13 cellular contexts compared by ENCODE assay signal in genomic region chr2:45653584-45653983, GRCh38. TPM values are rescaled to one million over a fixed set of nuclear protein-coding genes. Genes with fewer than 3 reads are reported as not detected.
DNase-seq lines count a peak whose midpoint lies in the region; ATAC-seq and TF ChIP-seq lines count a peak whose summit lies in the region.
"Had no signal": no experiment of that assay in that cellular context is flagged by ENCODE, and none has a peak within 500 bp of the region (broad histone marks: within the 10 kb centered on the region; RNA-seq: fewer than 3 reads in every experiment).

No MANE protein-coding gene starts in this region.

- H3K79me2 ChIP-seq in SK-N-SH (ENCODE audit: insufficient read depth), result peaks cover 46% of the 10 kb centered on the region
- peaks cover 73% of the 10 kb centered on the region for H3K79me2 ChIP-seq in smooth muscle cell (ENCODE audit: low read depth)

- H3K9me3 ChIP-seq in SK-N-SH (no peaks in the 10 kb centered on the region), smooth muscle cell (replicated peaks; ENCODE audit: low read depth) (no peaks in the 10 kb centered on the region)
- H3K9me3 ChIP-seq: A549, body of pancreas had no signal

- H3K4me3 ChIP-seq in SK-N-SH (ENCODE audit: low read depth in 2 of 2, low read length in 1 of 2) (no peak overlapping the region), foreskin fibroblast (ENCODE audit: low read depth in 1 of 2, low read length in 2 of 2) (peak overlapping the region; percentile 75 to 88), smooth muscle cell (peak overlapping the region; percentile 73)
- H3K4me3 ChIP-seq: A549, body of pancreas had no signal

- TF ChIP-seq CTCF in SK-N-SH (IDR thresholded peaks at IDR 0.05) (no peak), foreskin fibroblast (IDR thresholded peaks at IDR 0.05; ENCODE audit: low read depth, low read length) (no peak), smooth muscle cell (IDR thresholded peaks at IDR 0.05; ENCODE audit: borderline replicate concordance, insufficient read depth, poor library complexity, severe bottlenecking) (no peak)

- no peak for ATAC-seq in SK-N-SH treated with all-trans-retinoic acid at 6 μM for 48 hours
- ATAC-seq in GM21367 (IDR thresholded peaks at IDR 0.05; ENCODE audit: unreplicated experiment), result no peak
- ATAC-seq in HG02970 (IDR thresholded peaks at IDR 0.05; ENCODE audit: low FRiP score, unreplicated experiment), result no peak
- ATAC-seq in GM18867 (IDR thresholded peaks at IDR 0.05; ENCODE audit: unreplicated experiment), result no peak
- ATAC-seq: A549, body of pancreas had no signal

- TF ChIP-seq EP300 in SK-N-SH (IDR thresholded peaks at IDR 0.05; ENCODE audit: borderline replicate concordance in 1 of 2, low read depth in 1 of 2, low read length in 1 of 2), result no peak

- H3K27me3 ChIP-seq in SK-N-SH (ENCODE audit: insufficient read depth), result no peaks in the 10 kb centered on the region
- no peaks in the 10 kb centered on the region for H3K27me3 ChIP-seq in smooth muscle cell (ENCODE audit: low read depth)
- H3K27me3 ChIP-seq: body of pancreas had no signal

- 94% methylated on average over 3 of the region's 3 CpGs for WGBS in SK-N-SH (ENCODE audit: low lambda C conversion rate)
- 25% methylated on average over 3 of the region's 3 CpGs for WGBS in smooth muscle cell (ENCODE audit: low lambda C conversion rate)

- H4K20me1 ChIP-seq in SK-N-SH (ENCODE audit: insufficient read depth) (no peaks in the 10 kb centered on the region), smooth muscle cell (ENCODE audit: low read depth) (peaks cover 63% of the 10 kb centered on the region)

- H3K27ac ChIP-seq in SK-N-SH (ENCODE audit: low read depth in 2 of 2, low read length in 1 of 2) (no peak overlapping the region), smooth muscle cell (ENCODE audit: low read depth) (peak overlapping the region; percentile 47)
- H3K27ac ChIP-seq: A549, body of pancreas had no signal

- POLR2A ChIA-PET in SK-N-SH (lab: Yijun Ruan, JAX), result interaction anchor here (0.6 to 1.4 kb wide), 4 partner anchors 35 to 170 kb away, joined by 3 to 4 read pairs (median 3); no protein-coding TSS in a partner anchor

- H3K4me1 ChIP-seq in SK-N-SH (ENCODE audit: control insufficient read depth in 1 of 2, insufficient read depth in 2 of 2, low read depth in 1 of 2, low read length in 1 of 2) (peaks cover 0 to 30% of the 10 kb centered on the region in 2 experiments; a peak in 2 of 4 replicates), smooth muscle cell (ENCODE audit: low read depth) (peaks cover 11% of the 10 kb centered on the region)

- DNase-seq in SK-N-SH (no peak), RPMI8226 (peak; percentile 41), foreskin fibroblast (peak in 1 of 2 donors; percentile 56), smooth muscle cell (lab: John Stamatoyannopoulos, UW; ENCODE audit: unreplicated experiment) (no peak)
- DNase-seq: activated CD8-positive, alpha-beta memory T cell treated with anti-CD3 and anti-CD28 coated beads, Interleukin-2, amount 50 U/mL, for 48 hours; NCI-H2107; stimulated activated CD4-positive, alpha-beta T cell treated with anti-CD3 and anti-CD28 coated beads, Interleukin-2, amount 100 ng/mL, for 48 hours had no signal

- TF ChIP-seq RAD21 in SK-N-SH (IDR thresholded peaks at IDR 0.05; ENCODE audit: low read length), result no peak

- 0 out of 2 replicates have a peak overlapping the region, but pooled peaks have one; percentile 87 for H3K4me2 ChIP-seq in SK-N-SH
- peak overlapping the region; percentile 91 for H3K4me2 ChIP-seq in smooth muscle cell

- no peak overlapping the region for H3K9ac ChIP-seq in SK-N-SH
- H3K9ac ChIP-seq in smooth muscle cell (ENCODE audit: low read depth), result peak overlapping the region; percentile 43

- CTCF ChIA-PET in SK-N-SH (lab: Yijun Ruan, JAX), result interaction anchor here (0.6 to 5.2 kb wide), 19 partner anchors 8 to 282 kb away, joined by 3 to 43 read pairs (median 4); no protein-coding TSS in a partner anchor

- H2AFZ ChIP-seq in SK-N-SH (ENCODE audit: low read depth), result no peak overlapping the region
- H2AFZ ChIP-seq in smooth muscle cell (ENCODE audit: low read depth), result no peak overlapping the region

- H3K9me2 ChIP-seq in SK-N-SH, result no peaks in the 10 kb centered on the region

- H3F3A ChIP-seq in SK-N-SH (replicated peaks; ENCODE audit: insufficient read depth) (no peaks in the 10 kb centered on the region), smooth muscle cell (ENCODE audit: low read depth) (peaks cover 4% of the 10 kb centered on the region)

- H3K36me3 ChIP-seq in SK-N-SH (replicated peaks in 1 of 2; ENCODE audit: control insufficient read depth in 1 of 2, insufficient read depth in 2 of 2, low read length in 1 of 2) (no peaks in the 10 kb centered on the region), smooth muscle cell (ENCODE audit: low read depth) (no peaks in the 10 kb centered on the region)

TF ChIP-seq in SK-N-SH, 30 proteins besides CTCF, POLR2A, EP300 and RAD21:
- TF ChIP-seq EZH2phosphoT487 (IDR thresholded peaks at IDR 0.05; ENCODE audit: borderline replicate concordance, low read depth) (no peak), RFX5 (IDR thresholded peaks at IDR 0.05; ENCODE audit: low read length) (no peak)

TF ChIP-seq in SK-N-SH treated with all-trans-retinoic acid at 6 μM for 48 hours, 23 proteins besides CTCF, POLR2A, EP300 and RAD21:
- TF ChIP-seq TCF4 (CRISPR knock-in tag; IDR thresholded peaks at IDR 0.05; ENCODE audit: borderline replicate concordance), result no peak

RNA-seq across cellular contexts. Expression of gene PRKCE, which starts 2.1 kb away (rescaled TPM):
- polyA plus RNA-seq in SK-N-SH (2012; rRNA removed) (16.3 and 20.4 TPM in 2 replicates), smooth muscle cell (25.4 and 29.1 TPM in 2 replicates)
- 16.0 and 19.1 TPM in 2 replicates for polyA plus RNA-seq in SK-N-SH (2012; cell fraction: cytosol; rRNA removed)
- 11.9 and 20.1 TPM in 2 replicates for polyA plus RNA-seq in SK-N-SH (2012; cell fraction: nucleus; rRNA removed)
- total RNA-seq in smooth muscle cell, result 16.2 and 20.6 TPM in 2 replicates

RNA-seq across cellular contexts. Expression of gene SRBD1, which starts 42.5 kb away (rescaled TPM):
- 3.2 and 3.3 TPM in 2 replicates for polyA plus RNA-seq in SK-N-SH (2012; rRNA removed)
- polyA plus RNA-seq in SK-N-SH (2012; cell fraction: cytosol; rRNA removed), result 5.3 and 5.6 TPM in 2 replicates
- polyA plus RNA-seq in SK-N-SH (2012; cell fraction: nucleus; rRNA removed), result 1.4 and 3.9 TPM in 2 replicates
- total RNA-seq in smooth muscle cell, result 22.5 and 23.1 TPM in 2 replicates
- 9.4 and 11.1 TPM in 2 replicates for polyA plus RNA-seq in smooth muscle cell

Comparison
In these comparisons a context has a peak if more than half of its experiments do, and no peak if none do; other contexts are left out.
1. H3K4me3 ChIP-seq: peak in foreskin fibroblast (2 of 2) and smooth muscle cell (single experiment); none in SK-N-SH (0 of 2).